11 cellular contexts compared by ENCODE assay signal in the genomic region with DNA sequence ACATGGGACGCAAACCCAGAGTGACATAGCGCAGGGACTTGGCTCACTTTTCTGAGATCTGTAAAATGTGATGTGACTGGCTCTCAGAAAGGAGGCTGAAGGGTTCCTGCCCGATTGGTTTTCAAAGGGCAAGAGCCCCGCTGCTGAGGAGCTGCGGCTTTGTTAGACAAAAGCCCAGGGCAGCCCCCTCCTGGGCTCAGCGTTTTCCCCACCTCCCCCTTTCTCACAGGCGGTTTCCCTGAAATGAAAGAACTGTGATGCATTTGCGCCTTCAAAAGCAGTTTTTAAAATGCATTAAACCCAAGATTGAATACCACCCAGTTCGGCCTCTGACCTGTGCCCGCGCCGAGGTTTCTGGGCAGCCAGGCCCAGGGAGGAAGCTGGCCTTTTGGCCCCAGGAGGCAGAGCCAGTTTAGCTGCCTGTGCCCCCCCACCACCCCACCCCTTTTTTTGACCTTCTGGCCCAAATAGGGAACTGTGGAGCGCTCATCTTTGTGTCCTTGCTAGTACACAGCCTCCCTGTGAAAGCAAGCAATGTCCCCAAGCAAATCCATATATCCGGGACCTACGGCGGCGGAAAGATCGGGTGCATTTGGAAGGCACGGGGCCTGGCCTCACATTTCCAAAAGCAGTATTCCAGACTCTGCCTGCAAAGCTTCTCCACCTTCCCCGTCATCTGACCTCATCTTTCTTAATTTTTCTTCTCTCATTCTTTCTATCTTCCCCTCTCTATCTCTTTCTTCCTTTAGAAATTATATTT. TPM values are rescaled to one million over a fixed set of nuclear protein-coding genes. Genes with fewer than 3 reads are reported as not detected.
DNase-seq lines count a peak whose midpoint lies in the region; ATAC-seq and TF ChIP-seq lines count a peak whose summit lies in the region.
"Had no signal": no experiment of that assay in that cellular context is flagged by ENCODE, and none has a peak within 500 bp of the region (broad histone marks: within the 10 kb centered on the region; RNA-seq: fewer than 3 reads in every experiment).

No MANE protein-coding gene starts in this region.

- TF ChIP-seq POLR2A in gastroesophageal sphincter (IDR thresholded peaks at IDR 0.05): no peak

- peaks cover 83% of the 10 kb centered on the region for H3K36me3 Mint-ChIP-seq in activated T-helper 2 cell treated with anti-CD3 and anti-CD28 coated beads, Interferon-gamma antibody, Interleukin-2, Interleukin-4, amounts not matched to agents 10 μg/mL and 5 μg/mL and 100 μg/mL, durations not matched to agents 14 hours and 24 hours and 36 hours (ENCODE audit: low read depth)

- H3K36me3 ChIP-seq in NT2/D1 (ENCODE audit: insufficient read depth, insufficient read length, low read length): no peaks in the 10 kb centered on the region
- no peaks in the 10 kb centered on the region for H3K36me3 ChIP-seq in gastroesophageal sphincter

- H3K4me3 ChIP-seq in NT2/D1 (ENCODE audit: insufficient read length, low read depth) (peak overlapping the region; percentile 0), gastroesophageal sphincter (no peak overlapping the region)
- H3K4me3 ChIP-seq: dorsolateral prefrontal cortex had no signal

- intact Hi-C loops in activated T-helper 2 cell treated with anti-CD3 and anti-CD28 coated beads, Interferon-gamma antibody, Interleukin-2, Interleukin-4, amounts not matched to agents 10 μg/mL and 5 μg/mL and 100 μg/mL, durations not matched to agents 14 hours and 24 hours and 36 hours (cut with micrococcal nuclease): loop anchor here (2.0 to 5.0 kb wide), 2 partner anchors 15 to 198 kb away; no protein-coding TSS in a partner anchor

- no peak for TF ChIP-seq CTCF in gastroesophageal sphincter (IDR thresholded peaks at IDR 0.05)

- no peaks in the 10 kb centered on the region for H3K27me3 ChIP-seq in NT2/D1 (ENCODE audit: insufficient read depth, insufficient read length)
- peaks cover 13% of the 10 kb centered on the region for H3K27me3 ChIP-seq in gastroesophageal sphincter
- H3K27me3 ChIP-seq: dorsolateral prefrontal cortex had no signal

- H3K4me1 Mint-ChIP-seq in activated T-helper 2 cell treated with anti-CD3 and anti-CD28 coated beads, Interferon-gamma antibody, Interleukin-2, Interleukin-4, amounts not matched to agents 10 μg/mL and 5 μg/mL and 100 μg/mL, durations not matched to agents 14 hours and 24 hours and 36 hours (ENCODE audit: low read depth): peaks cover 81% of the 10 kb centered on the region

- WGBS in gastroesophageal sphincter (ENCODE audit: low coverage in 1 of 2), 2 donors: 82 to 83% methylated on average over 13 to 18 of the region's 20 CpGs

- H3K9me3 ChIP-seq in NT2/D1 (ENCODE audit: insufficient read depth, low read length) (no peaks in the 10 kb centered on the region), gastroesophageal sphincter (no peaks in the 10 kb centered on the region)

- peak overlapping the region; percentile 58 for H3K4me3 Mint-ChIP-seq in activated T-helper 2 cell treated with anti-CD3 and anti-CD28 coated beads, Interferon-gamma antibody, Interleukin-2, Interleukin-4, amounts not matched to agents 10 μg/mL and 5 μg/mL and 100 μg/mL, durations not matched to agents 14 hours and 24 hours and 36 hours (ENCODE audit: low read depth)

- no peak for TF ChIP-seq EP300 in gastroesophageal sphincter (IDR thresholded peaks at IDR 0.05)

- peak; percentile 6 for DNase-seq in CD1c-positive myeloid dendritic cell (ENCODE audit: extremely low spot score)
- peak; percentile 86 for DNase-seq in NT2/D1 (ENCODE audit: low read depth, low spot score)
- DNase-seq in activated T-helper 2 cell treated with anti-CD3 and anti-CD28 coated beads, Interferon-gamma antibody, Interleukin-2, Interleukin-4, amounts not matched to agents 10 μg/mL and 5 μg/mL and 100 μg/mL, durations not matched to agents 14 hours and 24 hours and 36 hours (ENCODE audit: low spot score): no peak
- DNase-seq in iPS-NIHi7 (ENCODE audit: extremely low spot score): peak; percentile 80
- no peak for DNase-seq in inferior parietal cortex (ENCODE audit: extremely low spot score)
- DNase-seq: NCI-H2081 had no signal

- H3K27ac Mint-ChIP-seq in activated T-helper 2 cell treated with anti-CD3 and anti-CD28 coated beads, Interferon-gamma antibody, Interleukin-2, Interleukin-4, amounts not matched to agents 10 μg/mL and 5 μg/mL and 100 μg/mL, durations not matched to agents 14 hours and 24 hours and 36 hours: peak overlapping the region; percentile 84

- no peaks in the 10 kb centered on the region for H3K9me3 Mint-ChIP-seq in activated T-helper 2 cell treated with anti-CD3 and anti-CD28 coated beads, Interferon-gamma antibody, Interleukin-2, Interleukin-4, amounts not matched to agents 10 μg/mL and 5 μg/mL and 100 μg/mL, durations not matched to agents 14 hours and 24 hours and 36 hours
- H3K9me3 Mint-ChIP-seq: nephron had no signal

- H3K4me1 ChIP-seq in NT2/D1 (ENCODE audit: insufficient read depth, insufficient read length) (peaks cover 23% of the 10 kb centered on the region), gastroesophageal sphincter (no peaks in the 10 kb centered on the region)

- H3K27ac ChIP-seq in gastroesophageal sphincter: no peak overlapping the region
- H3K27ac ChIP-seq: dorsolateral prefrontal cortex had no signal

- no peaks in the 10 kb centered on the region for H3K27me3 Mint-ChIP-seq in activated T-helper 2 cell treated with anti-CD3 and anti-CD28 coated beads, Interferon-gamma antibody, Interleukin-2, Interleukin-4, amounts not matched to agents 10 μg/mL and 5 μg/mL and 100 μg/mL, durations not matched to agents 14 hours and 24 hours and 36 hours (ENCODE audit: low read depth)

- ATAC-seq in HG03442 (IDR thresholded peaks at IDR 0.05; ENCODE audit: unreplicated experiment) (no peak), HG03025 (IDR thresholded peaks at IDR 0.05; ENCODE audit: low FRiP score, unreplicated experiment) (no peak), gastroesophageal sphincter (no peak)

- H3K9ac ChIP-seq in NT2/D1 (ENCODE audit: insufficient read length, low read depth): peak overlapping the region; percentile 63

RNA-seq across cellular contexts. Expression of gene CD247, which starts 28.6 kb away (rescaled TPM):
- total RNA-seq in activated T-helper 2 cell treated with anti-CD3 and anti-CD28 coated beads, Interferon-gamma antibody, Interleukin-2, Interleukin-4, amounts not matched to agents 10 μg/mL and 5 μg/mL and 100 μg/mL, durations not matched to agents 14 hours and 24 hours and 36 hours: 193 and 196 TPM in 2 replicates
- 1 to 10 TPM in 1 of 4 donors, under 1 TPM in 2, not detected in 1; 0.31 to 1.3 (median 0.45) TPM for total RNA-seq in gastroesophageal sphincter

Comparison
In these comparisons a context has a peak if more than half of its experiments do, and no peak if none do; other contexts are left out.
1. DNase-seq: peak in CD1c-positive myeloid dendritic cell (single experiment), NT2/D1 (single experiment) and iPS-NIHi7 (single experiment); none in activated T-helper 2 cell treated with anti-CD3 and anti-CD28 coated beads, Interferon-gamma antibody, Interleukin-2, Interleukin-4, amounts not matched to agents 10 μg/mL and 5 μg/mL and 100 μg/mL, durations not matched to agents 14 hours and 24 hours and 36 hours (single experiment) and inferior parietal cortex (single experiment).
2. RNA of gene CD247, which starts 28.6 kb away (total RNA-seq): 193 to 196 TPM in activated T-helper 2 cell treated with anti-CD3 and anti-CD28 coated beads, Interferon-gamma antibody, Interleukin-2, Interleukin-4, amounts not matched to agents 10 μg/mL and 5 μg/mL and 100 μg/mL, durations not matched to agents 14 hours and 24 hours and 36 hours; 0.31 to 1.3 TPM in gastroesophageal sphincter; every median in the first group is over 10 times any median in the second.